Comparison of ENCODE assay signal across 27 cellular contexts in the genomic region with DNA sequence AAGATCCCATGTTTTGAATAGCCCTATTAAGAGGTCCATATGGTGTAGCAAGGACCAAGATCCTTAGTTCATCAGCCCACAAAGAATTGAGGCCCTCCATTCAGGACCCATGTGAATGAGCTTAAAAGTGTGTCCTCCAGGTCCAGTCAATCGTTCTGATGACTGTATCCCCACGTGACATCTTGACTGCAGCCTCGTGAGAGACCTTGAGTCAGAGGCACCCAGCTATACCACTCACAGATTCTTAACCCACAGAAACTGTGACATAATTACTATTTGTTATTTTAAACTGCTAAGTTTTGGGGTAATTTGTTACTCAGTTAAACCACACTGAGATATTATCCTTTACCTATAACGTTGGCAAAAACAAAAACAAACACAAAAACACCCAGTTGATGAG.
"Had no signal": no experiment of that assay in that cellular context is flagged by ENCODE, and none has a peak within 500 bp of the region (broad histone marks: within the 10 kb centered on the region; RNA-seq: fewer than 3 reads in every experiment).

No MANE protein-coding gene starts in this region.

- H3K4me3 Mint-ChIP-seq: activated CD4-positive, alpha-beta memory T cell treated with anti-CD3 and anti-CD28 coated beads for 36 hours; activated naive CD4-positive, alpha-beta T cell treated with anti-CD3 and anti-CD28 coated beads, Interleukin-2, amount 50 U/mL, for 24 hours; activated naive CD8-positive, alpha-beta T cell treated with anti-CD3 and anti-CD28 coated beads, Interleukin-2, amount 50 U/mL, for 24 hours; immature natural killer cell; memory B cell; naive thymus-derived CD4-positive, alpha-beta T cell had no signal

- H3K9me3 Mint-ChIP-seq: activated naive CD4-positive, alpha-beta T cell treated with anti-CD3 and anti-CD28 coated beads, Interleukin-2, amount 50 U/mL, for 24 hours; immature natural killer cell; memory B cell had no signal

- H3K27ac Mint-ChIP-seq: activated CD4-positive, alpha-beta memory T cell treated with anti-CD3 and anti-CD28 coated beads for 36 hours; activated naive CD4-positive, alpha-beta T cell treated with anti-CD3 and anti-CD28 coated beads, Interleukin-2, amount 50 U/mL, for 24 hours; activated naive CD8-positive, alpha-beta T cell treated with anti-CD3 and anti-CD28 coated beads, Interleukin-2, amount 50 U/mL, for 24 hours; activated T-helper 2 cell treated with anti-CD3 and anti-CD28 coated beads, Interferon-gamma antibody, Interleukin-2, Interleukin-4, amounts not matched to agents 10 μg/mL and 5 μg/mL and 100 μg/mL, durations not matched to agents 14 hours and 24 hours and 36 hours; immature natural killer cell; memory B cell; naive thymus-derived CD4-positive, alpha-beta T cell; progenitor cell of endocrine pancreas had no signal

- DNase-seq: activated CD4-positive, alpha-beta memory T cell treated with anti-CD3 and anti-CD28 coated beads for 36 hours; activated CD4-positive, alpha-beta T cell treated with anti-CD3 and anti-CD28 coated beads for 48 hours; activated CD8-positive, alpha-beta memory T cell treated with anti-CD3 and anti-CD28 coated beads, Interleukin-2, amount 50 U/mL, for 4 hours; activated naive CD8-positive, alpha-beta T cell treated with anti-CD3 and anti-CD28 coated beads, Interleukin-2, amount 50 U/mL, for 24 hours; activated T-cell treated with anti-CD3 and anti-CD28 coated beads, Interleukin-2, amount 50 U/mL, for 1 hour; amygdala; dermis blood vessel endothelial cell; effector CD8-positive, alpha-beta T cell; gastrocnemius medialis; hippocampal formation; immature natural killer cell; kidney; midbrain; naive thymus-derived CD4-positive, alpha-beta T cell; ovary; right lobe of liver; stimulated activated CD4-positive, alpha-beta T cell treated with anti-CD3 and anti-CD28 coated beads, Interleukin-2, amount 100 ng/mL, for 48 hours; stimulated activated naive CD8-positive, alpha-beta T cell treated with anti-CD3 and anti-CD28 coated beads, Interleukin-15, Interleukin-2, amounts not matched to agents 100 U/mL and 50 U/mL, for 24 hours; testis; transverse colon had no signal

- H3K4me3 ChIP-seq: gastrocnemius medialis, ovary, right lobe of liver, testis, transverse colon had no signal

- H3K27me3 ChIP-seq: gastrocnemius medialis, ovary, right lobe of liver, testis, transverse colon had no signal

- FAIRE-seq: bronchial epithelial cell, endometrium, kidney had no signal

- H3K27ac ChIP-seq: gastrocnemius medialis, ovary, right lobe of liver, testis, transverse colon, VCaP had no signal

- ATAC-seq: activated naive CD8-positive, alpha-beta T cell treated with anti-CD3 and anti-CD28 coated beads, Interleukin-2, amount 50 U/mL, for 24 hours; gastrocnemius medialis; naive thymus-derived CD4-positive, alpha-beta T cell; right lobe of liver; stimulated activated naive CD8-positive, alpha-beta T cell treated with anti-CD3 and anti-CD28 coated beads, Interleukin-15, Interleukin-2, amounts not matched to agents 100 U/mL and 50 U/mL, for 24 hours had no signal

- H3K9me3 ChIP-seq: gastrocnemius medialis, ovary, testis, transverse colon had no signal

- H3K4me1 ChIP-seq: gastrocnemius medialis, right lobe of liver, testis, transverse colon had no signal

- H3K27me3 Mint-ChIP-seq: activated naive CD4-positive, alpha-beta T cell treated with anti-CD3 and anti-CD28 coated beads, Interleukin-2, amount 50 U/mL, for 24 hours; activated naive CD8-positive, alpha-beta T cell treated with anti-CD3 and anti-CD28 coated beads, Interleukin-2, amount 50 U/mL, for 24 hours; memory B cell; naive thymus-derived CD4-positive, alpha-beta T cell; progenitor cell of endocrine pancreas had no signal

- H3K36me3 ChIP-seq: gastrocnemius medialis, ovary, right lobe of liver, transverse colon had no signal
